ENCODE assay signal across 16 cellular contexts in genomic region chr17:63001689-63002394, GRCh38. TPM values are rescaled to one million over a fixed set of nuclear protein-coding genes. Genes with fewer than 3 reads are reported as not detected.
A peak's percentile ranks its signal among the peaks of the same experiment; 100 is the strongest.
DNase-seq lines count a peak whose midpoint lies in the region; ATAC-seq and TF ChIP-seq lines count a peak whose summit lies in the region.
"Had no signal": no experiment of that assay in that cellular context is flagged by ENCODE, and none has a peak within 500 bp of the region (broad histone marks: within the 10 kb centered on the region; RNA-seq: fewer than 3 reads in every experiment).

No MANE protein-coding gene starts in this region.

- H3K27me3 ChIP-seq in foreskin keratinocyte (no peaks in the 10 kb centered on the region), H7 (ENCODE audit: control insufficient read depth, insufficient read depth, low read length) (no peaks in the 10 kb centered on the region)
- H3K27me3 ChIP-seq: SJSA1 had no signal

- H3K4me1 ChIP-seq in foreskin keratinocyte = peaks cover 9% of the 10 kb centered on the region
- H3K4me1 ChIP-seq: SJSA1 had no signal

- H3K27me3 Mint-ChIP-seq in HFFc6 (ENCODE audit: insufficient read depth) = peaks cover 2% of the 10 kb centered on the region; the same call in 1 of the 2 replicates
- H3K27me3 Mint-ChIP-seq in endothelial cell (ENCODE audit: unreplicated experiment) = no peaks in the 10 kb centered on the region
- H3K27me3 Mint-ChIP-seq: B cell; CD4-positive, alpha-beta T cell had no signal

- H3K4me1 Mint-ChIP-seq in HFFc6 (ENCODE audit: low read depth) (peaks cover 81% of the 10 kb centered on the region), endothelial cell (ENCODE audit: unreplicated experiment) (peaks cover 28% of the 10 kb centered on the region)
- H3K4me1 Mint-ChIP-seq: B cell had no signal

- TF ChIP-seq CTCF in HFFc6 (IDR thresholded peaks at IDR 0.05) (no peak), foreskin keratinocyte (conservative IDR thresholded peaks at IDR 0.05) (no peak), endothelial cell (IDR thresholded peaks at IDR 0.05; ENCODE audit: unreplicated experiment) (no peak)

- H3K4me3 Mint-ChIP-seq in HFFc6 (no peak overlapping the region), endothelial cell (ENCODE audit: unreplicated experiment) (no peak overlapping the region)
- H3K4me3 Mint-ChIP-seq: B cell; CD4-positive, alpha-beta T cell had no signal

- H3K36me3 Mint-ChIP-seq in HFFc6 (ENCODE audit: low read depth) = peaks cover 43% of the 10 kb centered on the region
- no peaks in the 10 kb centered on the region for H3K36me3 Mint-ChIP-seq in endothelial cell (ENCODE audit: low read depth, unreplicated experiment)

- H3K4me3 ChIP-seq in H7 (ENCODE audit: insufficient read depth, low read depth, low read length) = no peak overlapping the region
- H3K4me3 ChIP-seq: SJSA1 had no signal

- H3K9me3 Mint-ChIP-seq in HFFc6 = no peaks in the 10 kb centered on the region
- no peaks in the 10 kb centered on the region for H3K9me3 Mint-ChIP-seq in endothelial cell (ENCODE audit: unreplicated experiment)
- H3K9me3 Mint-ChIP-seq: CD4-positive, alpha-beta T cell had no signal

- DNase-seq in ELR (ENCODE audit: low read depth) (peak; percentile 62), HFFc6 (peak; percentile 25), RPMI7951 (ENCODE audit: low read depth) (peak; percentile 49), foreskin keratinocyte (peak; percentile 53 to 85), endothelial cell (ENCODE audit: low spot score) (no peak), H7 (no peak), NCI-H510A (lab: John Stamatoyannopoulos, UW) (no peak)
- DNase-seq: Calu3; CD4-positive, alpha-beta T cell; Karpas-422; NCI-H1436; NCI-H2029 treated with DMSO at 0.1 percent for 48 hours; NCI-H526 had no signal

- no peaks in the 10 kb centered on the region for H3K36me3 ChIP-seq in H7 (replicated peaks; ENCODE audit: control insufficient read depth, insufficient read depth, low read length)
- H3K36me3 ChIP-seq: SJSA1 had no signal

- peak; percentile 95 for ATAC-seq in foreskin keratinocyte
- ATAC-seq: Panc1 had no signal

- H3K27ac ChIP-seq in foreskin keratinocyte = no peak overlapping the region
- H3K27ac ChIP-seq: SJSA1 had no signal

- H3K27ac Mint-ChIP-seq in HFFc6 = peak overlapping the region; percentile 43; the same call in 1 of the 2 replicates
- H3K27ac Mint-ChIP-seq in endothelial cell (ENCODE audit: unreplicated experiment) = no peak overlapping the region
- H3K27ac Mint-ChIP-seq: B cell; CD4-positive, alpha-beta T cell had no signal

RNA-seq across cellular contexts. Expression of gene TANC2, which starts 35.8 kb away (rescaled TPM):
- 100 to 1,000 TPM in 1 of 6 experiments, 10 to 100 TPM in 5; 65.7 to 103 (median 73.4) TPM for total RNA-seq in HFFc6 (2021; fragmentation: NEBNext Ultra II Directional; extraction: Animal tissue kit (Norgen Biotek cat#: 25700))
- 6.0 TPM in 2 replicates for total RNA-seq in RPMI7951 (2014; rRNA removed; shearing (Covaris generic))
- total RNA-seq in foreskin keratinocyte = 34.9 and 41.3 TPM in 2 replicates
- 2.3 and 2.8 TPM in 2 replicates for polyA plus RNA-seq in foreskin keratinocyte
- 86.1 TPM for total RNA-seq in endothelial cell (ENCODE audit: unreplicated experiment)
- total RNA-seq in H7 (2014; rRNA removed; shearing (Covaris generic)) = 2.1 and 17.3 TPM in 2 replicates

Comparison
In these comparisons a context has a peak if more than half of its experiments do, and no peak if none do; other contexts are left out.
1. DNase-seq: peak in ELR (single experiment), HFFc6 (single experiment), RPMI7951 (single experiment) and foreskin keratinocyte (2 of 2); none in endothelial cell (single experiment), H7 (single experiment) and NCI-H510A (single experiment).